Comparison of ENCODE assay signal across 8 cellular contexts in genomic region chr5:140012443-140012842, GRCh38. TPM values are rescaled to one million over a fixed set of nuclear protein-coding genes. Genes with fewer than 3 reads are reported as not detected.
"Had no signal": no experiment of that assay in that cellular context is flagged by ENCODE, and none has a peak within 500 bp of the region (broad histone marks: within the 10 kb centered on the region; RNA-seq: fewer than 3 reads in every experiment).

No MANE protein-coding gene starts in this region.

- H3K27ac ChIP-seq: HL-60 had no signal

- H3K27ac Mint-ChIP-seq: GM23338, H9, HFFc6, IgD-negative memory B cell had no signal

- H3K9me3 Mint-ChIP-seq: GM23338, H9, HFFc6, IgD-negative memory B cell had no signal

- H3K4me3 Mint-ChIP-seq: GM23338, H9, HFFc6, IgD-negative memory B cell had no signal

- H3K27me3 Mint-ChIP-seq: IgD-negative memory B cell had no signal

- DNase-seq: H9, HCEC 1CT, HFFc6, KBM-7 had no signal

- ATAC-seq: GM23338, HepG2 had no signal

- H3K4me3 ChIP-seq: GM23338 had no signal

- H3K4me1 Mint-ChIP-seq: GM23338, H9, IgD-negative memory B cell had no signal

RNA-seq across cellular contexts. Expression of gene NRG2, which starts 30.7 kb away (rescaled TPM):
- total RNA-seq: H9, HepG2 had no signal
- polyA plus RNA-seq: HepG2, IgD-negative memory B cell had no signal
